1 cellular context compared by ENCODE assay signal in genomic region chr1:46238835-46239234, GRCh38. TPM values are rescaled to one million over a fixed set of nuclear protein-coding genes. Genes with fewer than 3 reads are reported as not detected.
"Had no signal": no experiment of that assay in that cellular context is flagged by ENCODE, and none has a peak within 500 bp of the region (broad histone marks: within the 10 kb centered on the region; RNA-seq: fewer than 3 reads in every experiment).

No MANE protein-coding gene starts in this region.

RNA-seq across cellular contexts. Expression of gene LURAP1, which starts 35.7 kb away (rescaled TPM):
- total RNA-seq: activated CD8-positive, alpha-beta T cell treated with anti-CD3 and anti-CD28 coated beads, Interleukin-2, amount 10 ng/mL, durations not matched to agents 7 days and 5 days had no signal
